ENCODE assay signal across 10 cellular contexts in genomic region chr11:47918370-47918690, GRCh38.
DNase-seq lines count a peak whose midpoint lies in the region; ATAC-seq, FAIRE-seq and TF ChIP-seq lines count a peak whose summit lies in the region.
"Had no signal": no experiment of that assay in that cellular context is flagged by ENCODE, and none has a peak within 500 bp of the region (broad histone marks: within the 10 kb centered on the region; RNA-seq: fewer than 3 reads in every experiment).

No MANE protein-coding gene starts in this region.

- H3K27ac ChIP-seq in left ventricle myocardium inferior (replicated peaks), result peak overlapping the region; percentile 69
- H3K27ac ChIP-seq in K562 (ENCODE audit: extremely low read depth, low read depth, low read length), result peak overlapping the region; percentile 68
- peak overlapping the region; percentile 47 for H3K27ac ChIP-seq in muscle layer of duodenum (ENCODE audit: low read length)
- H3K27ac ChIP-seq in upper lobe of left lung, result peak overlapping the region; percentile 69 to 83 (median 78)

- no peaks in the 10 kb centered on the region for H3K9me1 ChIP-seq in K562 (ENCODE audit: control insufficient read depth, insufficient read depth, low read length)

- H3K4me3 ChIP-seq in left ventricle myocardium inferior (peak overlapping the region; percentile 30), K562 (no peak overlapping the region), muscle layer of duodenum (ENCODE audit: low read depth in 1 of 2, low read length in 2 of 2) (no peak overlapping the region), upper lobe of left lung (peak overlapping the region in 3 of 4 donors; percentile 13 to 27 (median 24))

- ATAC-seq in left ventricle myocardium superior (no peak), K562 (no peak), upper lobe of left lung (ENCODE audit: low FRiP score in 2 of 2) (no peak), HG02870 (IDR thresholded peaks at IDR 0.05; ENCODE audit: unreplicated experiment) (no peak)

- BruUV-seq in K562 (replicated peaks; lab: Mats Ljungman, UMichigan), result TSS peak; percentile 97

- H3K4me2 ChIP-seq in K562 (ENCODE audit: insufficient read depth, low read length), result peak overlapping the region; percentile 61

- TF ChIP-seq RAD21 in K562 (CRISPR knock-in tag; conservative IDR thresholded peaks at IDR 0.05 in 1 of 2, IDR thresholded peaks at IDR 0.05 in 1 of 2), result no peak

- no peaks in the 10 kb centered on the region for H3K27me3 ChIP-seq in left ventricle myocardium inferior (ENCODE audit: low read depth)
- no peaks in the 10 kb centered on the region for H3K27me3 ChIP-seq in K562 (ENCODE audit: control insufficient read depth in 2 of 2, insufficient read depth in 2 of 2, low read length in 2 of 2)
- no peaks in the 10 kb centered on the region for H3K27me3 ChIP-seq in muscle layer of duodenum (ENCODE audit: low read depth, low read length)
- H3K27me3 ChIP-seq in upper lobe of left lung, result no peaks in the 10 kb centered on the region

- H2AFZ ChIP-seq in K562 (ENCODE audit: low read depth, low read length), result peak overlapping the region; percentile 84

- H3K79me2 ChIP-seq in K562 (ENCODE audit: control insufficient read depth, insufficient read depth, low read length), result no peaks in the 10 kb centered on the region

- no peaks in the 10 kb centered on the region for H4K20me1 ChIP-seq in K562 (replicated peaks; ENCODE audit: control insufficient read depth, insufficient read depth, low read length)

- no peak for TF ChIP-seq EP300 in K562 (IDR thresholded peaks at IDR 0.05; ENCODE audit: low read length)
- no peak for TF ChIP-seq EP300 in upper lobe of left lung (IDR thresholded peaks at IDR 0.05)

- CTCF ChIA-PET in K562 (lab: Yijun Ruan, JAX; ENCODE audit: low intra/inter-chr PET ratio), result no interaction called here

- in situ Hi-C loops in K562 (cut with MboI), result no loop called here

- no peaks in the 10 kb centered on the region for H3K9me3 ChIP-seq in left ventricle myocardium inferior (replicated peaks)
- no peaks in the 10 kb centered on the region for H3K9me3 ChIP-seq in K562 (replicated peaks; ENCODE audit: control insufficient read depth, insufficient read depth, low read depth, low read length)
- H3K9me3 ChIP-seq in muscle layer of duodenum (ENCODE audit: control insufficient read depth in 1 of 2, low read length in 2 of 2), result no peaks in the 10 kb centered on the region
- no peaks in the 10 kb centered on the region for H3K9me3 ChIP-seq in upper lobe of left lung

- FAIRE-seq in K562 (lab: Jason Lieb, UNC), result no peak
- FAIRE-seq: RCC 7860 had no signal

- TF ChIP-seq CTCF in left ventricle myocardium inferior (IDR thresholded peaks at IDR 0.05; ENCODE audit: borderline replicate concordance) (no peak), K562 (IDR thresholded peaks at IDR 0.05 in 2 of 3, conservative IDR thresholded peaks at IDR 0.05 in 1 of 3; ENCODE audit: insufficient read depth in 2 of 3, low read depth in 1 of 3, low read length in 3 of 3) (no peak), upper lobe of left lung (IDR thresholded peaks at IDR 0.05) (no peak)

- intact Hi-C loops in left ventricle myocardium inferior (cut with micrococcal nuclease), result no loop called here
- intact Hi-C loops in left ventricle myocardium superior (cut with micrococcal nuclease), result no loop called here
- intact Hi-C loops in K562 (cut with micrococcal nuclease), result no loop called here

- peaks cover 33% of the 10 kb centered on the region for H3K4me1 ChIP-seq in left ventricle myocardium inferior
- H3K4me1 ChIP-seq in K562 (replicated peaks in 1 of 2; ENCODE audit: control insufficient read depth in 2 of 2, insufficient read depth in 2 of 2, low read length in 2 of 2), result peaks cover 28 to 51% of the 10 kb centered on the region in 2 experiments
- peaks cover 0 to 16% of the 10 kb centered on the region in 2 donors for H3K4me1 ChIP-seq in muscle layer of duodenum (ENCODE audit: control insufficient read depth in 1 of 2, insufficient read depth in 2 of 2, low read length in 2 of 2)
- H3K4me1 ChIP-seq in upper lobe of left lung, result peaks cover 43 to 60% (median 52%) of the 10 kb centered on the region in 4 donors

- H3K36me3 ChIP-seq in left ventricle myocardium inferior (no peaks in the 10 kb centered on the region), K562 (ENCODE audit: control insufficient read depth, insufficient read depth, low read length) (no peaks in the 10 kb centered on the region), muscle layer of duodenum (ENCODE audit: control insufficient read depth in 1 of 2, insufficient read depth in 2 of 2, low read length in 2 of 2) (no peaks in the 10 kb centered on the region), upper lobe of left lung (no peaks in the 10 kb centered on the region)

- WGBS in K562 (ENCODE audit: insufficient coverage, low coverage, missing lambda C conversion rate), result 4% methylated on average over 3 of the region's 3 CpGs
- WGBS in upper lobe of left lung, 2 donors, result 22 to 25% methylated on average over 3 of the region's 3 CpGs

- DNase-seq in left ventricle myocardium inferior, result no peak
- no peak for DNase-seq in left ventricle myocardium superior
- peak in 2 of 4 experiments; percentile 46 to 84 for DNase-seq in K562 (ENCODE audit: extremely low read depth in 1 of 4, low spot score in 3 of 4)
- DNase-seq in upper lobe of left lung, result no peak
- DNase-seq in ecto neural progenitor cell (ENCODE audit: low spot score), result no peak
- no peak for DNase-seq in erythroblast (lab: John Stamatoyannopoulos, UW)
- DNase-seq: central memory CD4-positive, alpha-beta T cell had no signal

- peak overlapping the region; percentile 7 to 34; a peak in 2 of 4 replicates for H3K9ac ChIP-seq in K562 (ENCODE audit: insufficient read depth in 1 of 2, low read depth in 2 of 2, low read length in 2 of 2)

- TF ChIP-seq POLR2A in K562 (conservative IDR thresholded peaks at IDR 0.05), result no peak
- TF ChIP-seq POLR2A in upper lobe of left lung (IDR thresholded peaks at IDR 0.05), result no peak
- TF ChIP-seq POLR2A in erythroblast (IDR thresholded peaks at IDR 0.05; ENCODE audit: low read length), result no peak

- POLR2A ChIA-PET in K562 (lab: Yijun Ruan, JAX), result interaction anchor here (0.6 to 1.4 kb wide), 10 partner anchors 9 to 578 kb away, joined by 3 to 5 read pairs (median 3); no protein-coding TSS in a partner anchor

TF ChIP-seq in K562, 482 proteins besides CTCF, POLR2A, EP300 and RAD21 (continues in another document):
- TF ChIP-seq MEIS2 (IDR thresholded peaks at IDR 0.05; ENCODE audit: partially characterized antibody) (peak; percentile 85), ASH1L (IDR thresholded peaks at IDR 0.05; ENCODE audit: borderline replicate concordance, low read depth, partially characterized antibody) (no peak), ZNF589 (CRISPR knock-in tag; IDR thresholded peaks at IDR 0.05; ENCODE audit: low read depth) (peak; percentile 34; the same call in 1 of the 2 replicates), ZNF395 (CRISPR knock-in tag; IDR thresholded peaks at IDR 0.05) (no peak; the same call in 1 of the 2 replicates), ZNF512 (tag; IDR thresholded peaks at IDR 0.05) (no peak), SMARCA4 (IDR thresholded peaks at IDR 0.05) (peak; percentile 22; the same call in 1 of the 2 replicates), NR0B1 (IDR thresholded peaks at IDR 0.05; ENCODE audit: partially characterized antibody) (no peak), ATF7 (IDR thresholded peaks at IDR 0.05) (0 out of 2 replicates have a peak, but pooled peaks have one; percentile 4), LCOR (CRISPR knock-in tag; IDR thresholded peaks at IDR 0.05) (0 out of 2 replicates have a peak, but pooled peaks have one; percentile 41), ZNF561 (CRISPR knock-in tag; conservative IDR thresholded peaks at IDR 0.05) (no peak)

Comparison
In these comparisons a context has a peak if more than half of its experiments do, and no peak if none do; other contexts are left out.
1. H3K4me3 ChIP-seq: peak in left ventricle myocardium inferior (single experiment) and upper lobe of left lung (3 of 4); none in K562 (single experiment) and muscle layer of duodenum (0 of 2).
2. Peak in every context shown above with its lines, with median percentiles within 50 percentile points of each other: H3K27ac ChIP-seq.